ENCODE assay signal across 13 cellular contexts in genomic region chr15:90479656-90480055, GRCh38. TPM values are rescaled to one million over a fixed set of nuclear protein-coding genes. Genes with fewer than 3 reads are reported as not detected.
DNase-seq lines count a peak whose midpoint lies in the region; TF ChIP-seq lines count a peak whose summit lies in the region.
"Had no signal": no experiment of that assay in that cellular context is flagged by ENCODE, and none has a peak within 500 bp of the region (broad histone marks: within the 10 kb centered on the region; RNA-seq: fewer than 3 reads in every experiment).

No MANE protein-coding gene starts in this region.

- H3K9me3 Mint-ChIP-seq in HFFc6, result no peaks in the 10 kb centered on the region
- H3K9me3 Mint-ChIP-seq in activated T-cell treated with anti-CD3 and anti-CD28 coated beads, Interleukin-2, amount 50 U/mL, for 24 hours, result no peaks in the 10 kb centered on the region
- no peaks in the 10 kb centered on the region for H3K9me3 Mint-ChIP-seq in activated T-helper 1 cell treated with anti-CD3 and anti-CD28 coated beads, Interleukin-12 subunit alpha, Interleukin-12 subunit beta, Interleukin-2, Interleukin-4 antibody, amounts not matched to agents 30 ng/mL and 10 ng/mL and 1 ng/mL, durations not matched to agents 14 hours and 24 hours and 36 hours
- H3K9me3 Mint-ChIP-seq: WTC11 had no signal

- no peak overlapping the region for H3K4me3 Mint-ChIP-seq in HFFc6
- no peak overlapping the region for H3K4me3 Mint-ChIP-seq in activated T-cell treated with anti-CD3 and anti-CD28 coated beads, Interleukin-2, amount 50 U/mL, for 24 hours
- H3K4me3 Mint-ChIP-seq in activated T-helper 1 cell treated with anti-CD3 and anti-CD28 coated beads, Interleukin-12 subunit alpha, Interleukin-12 subunit beta, Interleukin-2, Interleukin-4 antibody, amounts not matched to agents 30 ng/mL and 10 ng/mL and 1 ng/mL, durations not matched to agents 14 hours and 24 hours and 36 hours, result no peak overlapping the region
- H3K4me3 Mint-ChIP-seq: WTC11 had no signal

- peak; percentile 35 for DNase-seq in HFFc6
- peak; percentile 91 for DNase-seq in astrocyte of the hippocampus (ENCODE audit: low read depth, low spot score)
- DNase-seq in left kidney (ENCODE audit: low read depth, low spot score), result peak; percentile 44
- no peak for DNase-seq in activated CD8-positive, alpha-beta memory T cell treated with anti-CD3 and anti-CD28 coated beads, Interleukin-2, amount 50 U/mL, for 4 hours
- DNase-seq in activated T-cell treated with anti-CD3 and anti-CD28 coated beads, Interleukin-2, amount 50 U/mL, for 24 hours, result no peak
- DNase-seq in NCI-H526 treated with DMSO at 0.1 percent for 48 hours (lab: John Stamatoyannopoulos, UW), result no peak
- DNase-seq in activated T-helper 1 cell treated with anti-CD3 and anti-CD28 coated beads, Interleukin-12 subunit alpha, Interleukin-12 subunit beta, Interleukin-2, Interleukin-4 antibody, amounts not matched to agents 30 ng/mL and 10 ng/mL and 1 ng/mL, durations not matched to agents 14 hours and 24 hours and 36 hours (ENCODE audit: low spot score), result no peak
- DNase-seq: aorta, NCI-H1436 treated with DMSO at 0.1 percent for 48 hours had no signal

- intact Hi-C loops in activated T-helper 1 cell treated with anti-CD3 and anti-CD28 coated beads, Interleukin-12 subunit alpha, Interleukin-12 subunit beta, Interleukin-2, Interleukin-4 antibody, amounts not matched to agents 30 ng/mL and 10 ng/mL and 1 ng/mL, durations not matched to agents 14 hours and 24 hours and 36 hours (cut with micrococcal nuclease), result loop anchor here (1.0 to 5.0 kb wide), 2 partner anchors 32 to 60 kb away; no protein-coding TSS in a partner anchor

- TF ChIP-seq CTCF in 22Rv1 (IDR thresholded peaks at IDR 0.05) (peak; percentile 28; the same call in 1 of the 2 replicates), HFFc6 (IDR thresholded peaks at IDR 0.05) (no peak)

- peaks cover 19% of the 10 kb centered on the region for H3K4me1 Mint-ChIP-seq in HFFc6 (ENCODE audit: low read depth)
- H3K4me1 Mint-ChIP-seq in activated T-cell treated with anti-CD3 and anti-CD28 coated beads, Interleukin-2, amount 50 U/mL, for 24 hours (ENCODE audit: low read depth), result peaks cover 32% of the 10 kb centered on the region
- peaks cover 49% of the 10 kb centered on the region for H3K4me1 Mint-ChIP-seq in activated T-helper 1 cell treated with anti-CD3 and anti-CD28 coated beads, Interleukin-12 subunit alpha, Interleukin-12 subunit beta, Interleukin-2, Interleukin-4 antibody, amounts not matched to agents 30 ng/mL and 10 ng/mL and 1 ng/mL, durations not matched to agents 14 hours and 24 hours and 36 hours (ENCODE audit: low read depth)
- H3K4me1 Mint-ChIP-seq: WTC11 had no signal

- H3K27ac Mint-ChIP-seq in HFFc6, result peak overlapping the region; percentile 57; the same call in 1 of the 2 replicates
- H3K27ac Mint-ChIP-seq in activated T-cell treated with anti-CD3 and anti-CD28 coated beads, Interleukin-2, amount 50 U/mL, for 24 hours, result no peak overlapping the region
- no peak overlapping the region for H3K27ac Mint-ChIP-seq in activated T-helper 1 cell treated with anti-CD3 and anti-CD28 coated beads, Interleukin-12 subunit alpha, Interleukin-12 subunit beta, Interleukin-2, Interleukin-4 antibody, amounts not matched to agents 30 ng/mL and 10 ng/mL and 1 ng/mL, durations not matched to agents 14 hours and 24 hours and 36 hours
- H3K27ac Mint-ChIP-seq: WTC11 had no signal

- H3K27me3 Mint-ChIP-seq in HFFc6 (ENCODE audit: insufficient read depth), result no peaks in the 10 kb centered on the region; the same call in none of the 2 replicates
- no peaks in the 10 kb centered on the region for H3K27me3 Mint-ChIP-seq in activated T-cell treated with anti-CD3 and anti-CD28 coated beads, Interleukin-2, amount 50 U/mL, for 24 hours
- H3K27me3 Mint-ChIP-seq in activated T-helper 1 cell treated with anti-CD3 and anti-CD28 coated beads, Interleukin-12 subunit alpha, Interleukin-12 subunit beta, Interleukin-2, Interleukin-4 antibody, amounts not matched to agents 30 ng/mL and 10 ng/mL and 1 ng/mL, durations not matched to agents 14 hours and 24 hours and 36 hours (ENCODE audit: insufficient read depth), result no peaks in the 10 kb centered on the region

- peak overlapping the region; percentile 83 for H3K27ac ChIP-seq in 22Rv1
- H3K27ac ChIP-seq: parathyroid adenoma, SJSA1 had no signal

- H3K36me3 Mint-ChIP-seq in HFFc6 (ENCODE audit: low read depth), result peaks cover 48% of the 10 kb centered on the region
- peaks cover 91% of the 10 kb centered on the region for H3K36me3 Mint-ChIP-seq in activated T-cell treated with anti-CD3 and anti-CD28 coated beads, Interleukin-2, amount 50 U/mL, for 24 hours (ENCODE audit: low read depth)
- H3K36me3 Mint-ChIP-seq in activated T-helper 1 cell treated with anti-CD3 and anti-CD28 coated beads, Interleukin-12 subunit alpha, Interleukin-12 subunit beta, Interleukin-2, Interleukin-4 antibody, amounts not matched to agents 30 ng/mL and 10 ng/mL and 1 ng/mL, durations not matched to agents 14 hours and 24 hours and 36 hours (ENCODE audit: low read depth), result peaks cover 46% of the 10 kb centered on the region

RNA-seq across cellular contexts. Expression of gene CRTC3, which starts 50.1 kb away (rescaled TPM):
- total RNA-seq in HFFc6 (2021; fragmentation: NEBNext Ultra II Directional; extraction: Animal tissue kit (Norgen Biotek cat#: 25700)), result 10 to 100 TPM; 21.5 to 24.3 (median 23.5) TPM
- total RNA-seq in activated T-helper 1 cell treated with anti-CD3 and anti-CD28 coated beads, Interleukin-12 subunit alpha, Interleukin-12 subunit beta, Interleukin-2, Interleukin-4 antibody, amounts not matched to agents 30 ng/mL and 10 ng/mL and 1 ng/mL, durations not matched to agents 14 hours and 24 hours and 36 hours, result 54.0 and 61.2 TPM in 2 replicates

Comparison
In these comparisons a context has a peak if more than half of its experiments do, and no peak if none do; other contexts are left out.
1. DNase-seq: peak in HFFc6 (single experiment), astrocyte of the hippocampus (single experiment) and left kidney (single experiment); none in activated CD8-positive, alpha-beta memory T cell treated with anti-CD3 and anti-CD28 coated beads, Interleukin-2, amount 50 U/mL, for 4 hours (single experiment), activated T-cell treated with anti-CD3 and anti-CD28 coated beads, Interleukin-2, amount 50 U/mL, for 24 hours (single experiment), NCI-H526 treated with DMSO at 0.1 percent for 48 hours (single experiment) and activated T-helper 1 cell treated with anti-CD3 and anti-CD28 coated beads, Interleukin-12 subunit alpha, Interleukin-12 subunit beta, Interleukin-2, Interleukin-4 antibody, amounts not matched to agents 30 ng/mL and 10 ng/mL and 1 ng/mL, durations not matched to agents 14 hours and 24 hours and 36 hours (single experiment).